Comparison of ENCODE assay signal across 9 cellular contexts in genomic region chr1:37596182-37596667, GRCh38. TPM values are rescaled to one million over a fixed set of nuclear protein-coding genes. Genes with fewer than 3 reads are reported as not detected.
DNase-seq lines count a peak whose midpoint lies in the region; ATAC-seq and TF ChIP-seq lines count a peak whose summit lies in the region.
"Had no signal": no experiment of that assay in that cellular context is flagged by ENCODE, and none has a peak within 500 bp of the region (broad histone marks: within the 10 kb centered on the region; RNA-seq: fewer than 3 reads in every experiment).

No MANE protein-coding gene starts in this region.

- H3K27me3 ChIP-seq in Caco-2 (replicated peaks; ENCODE audit: control insufficient read depth, insufficient read depth, low read length) (no peaks in the 10 kb centered on the region), OCI-LY1 (ENCODE audit: insufficient read depth, low read length) (no peaks in the 10 kb centered on the region), neuronal stem cell (ENCODE audit: control insufficient read depth in 3 of 3, insufficient read depth in 3 of 3, low read depth in 1 of 3, low read length in 3 of 3) (peaks cover 0 to 23% (median 0%) of the 10 kb centered on the region in 3 experiments)

- H4K8ac ChIP-seq in neuronal stem cell (ENCODE audit: low read depth, low read length) = no peak overlapping the region

- H3K4me1 Mint-ChIP-seq in Caco-2 (ENCODE audit: low read depth, unreplicated experiment) (no peaks in the 10 kb centered on the region), endothelial cell (ENCODE audit: unreplicated experiment) (peaks cover 15% of the 10 kb centered on the region)

- TF ChIP-seq CTCF in Caco-2 (IDR thresholded peaks at IDR 0.05; ENCODE audit: insufficient read depth in 1 of 2, low read depth in 1 of 2, low read length in 1 of 2, severe bottlenecking in 1 of 2, unreplicated experiment in 1 of 2) (no peak), OCI-LY1 (IDR thresholded peaks at IDR 0.05; ENCODE audit: low read length) (no peak), endothelial cell (IDR thresholded peaks at IDR 0.05; ENCODE audit: unreplicated experiment) (no peak)

- H3K23ac ChIP-seq in neuronal stem cell (ENCODE audit: low read depth, low read length, poor library complexity) = no peak overlapping the region

- 0 out of 2 replicates have a peak, but pooled peaks cover 6% of the 10 kb centered on the region for H3K4me1 ChIP-seq in Caco-2
- H3K4me1 ChIP-seq in OCI-LY1 (ENCODE audit: insufficient read depth, low read length, severe bottlenecking) = peaks cover 17% of the 10 kb centered on the region
- peaks cover 2 to 5% of the 10 kb centered on the region in 2 donors for H3K4me1 ChIP-seq in neuronal stem cell (ENCODE audit: control insufficient read depth in 2 of 2, insufficient read depth in 1 of 2, low read depth in 1 of 2, low read length in 2 of 2)

- no CpG with 5 or more reads among the region's 3 CpGs for WGBS in neuronal stem cell (ENCODE audit: extremely low coverage in 2 of 2, insufficient read length in 2 of 2, insufficient replicate concordance in 1 of 2), 2 donors

- H3K79me1 ChIP-seq in neuronal stem cell (ENCODE audit: low read depth, low read length) = peaks cover 5% of the 10 kb centered on the region

- H3K27ac Mint-ChIP-seq in Caco-2 (ENCODE audit: unreplicated experiment) (peak overlapping the region; percentile 100), endothelial cell (ENCODE audit: unreplicated experiment) (peak overlapping the region; percentile 99)

- H3K36me3 Mint-ChIP-seq in Caco-2 (ENCODE audit: insufficient read depth, unreplicated experiment) (peaks cover 24% of the 10 kb centered on the region), endothelial cell (ENCODE audit: low read depth, unreplicated experiment) (peaks cover 5% of the 10 kb centered on the region)

- no peak overlapping the region for H3K18ac ChIP-seq in neuronal stem cell (ENCODE audit: low read length)

- no peak overlapping the region for H2AFZ ChIP-seq in OCI-LY1 (ENCODE audit: low read length)
- H2AFZ ChIP-seq in neuronal stem cell (ENCODE audit: low read length) = peak overlapping the region; percentile 98

- H3K4me3 ChIP-seq in Caco-2 (ENCODE audit: low read depth, low read length) (peak overlapping the region; percentile 40), OCI-LY1 (ENCODE audit: low read depth, low read length, poor library complexity, severe bottlenecking) (peak overlapping the region; percentile 80), neuronal stem cell (ENCODE audit: low read length in 2 of 2) (peak overlapping the region in 1 of 2 donors; percentile 97)

- H3K36me3 ChIP-seq in Caco-2 (ENCODE audit: control insufficient read depth, insufficient read depth, low read length) = no peaks in the 10 kb centered on the region
- H3K36me3 ChIP-seq in OCI-LY1 (ENCODE audit: insufficient read depth, low read length) = peaks cover 28% of the 10 kb centered on the region
- peaks cover 6 to 30% of the 10 kb centered on the region in 2 donors for H3K36me3 ChIP-seq in neuronal stem cell (replicated peaks in 1 of 2; ENCODE audit: control insufficient read depth in 2 of 2, insufficient read depth in 2 of 2, low read length in 2 of 2)

- H2AK5ac ChIP-seq in neuronal stem cell (ENCODE audit: low read depth, low read length) = no peak overlapping the region

- H3K4me2 ChIP-seq in OCI-LY1 (ENCODE audit: low read length) = peak overlapping the region; percentile 84
- peak overlapping the region; percentile 88 for H3K4me2 ChIP-seq in neuronal stem cell (ENCODE audit: insufficient read depth, low read length, poor library complexity, severe bottlenecking)

- H3K27me3 Mint-ChIP-seq in Caco-2 (ENCODE audit: insufficient read depth, unreplicated experiment) (no peaks in the 10 kb centered on the region), endothelial cell (ENCODE audit: unreplicated experiment) (peaks cover 6% of the 10 kb centered on the region)

- H2BK12ac ChIP-seq in neuronal stem cell (ENCODE audit: low read length) = no peak overlapping the region

- no peaks in the 10 kb centered on the region for H3F3A ChIP-seq in OCI-LY1 (ENCODE audit: insufficient read depth, low read length)

- POLR2A ChIA-PET in Caco-2 (lab: Charles Lee) = interaction anchor here (1.0 to 1.4 kb wide), 2 partner anchors 16 to 94 kb away, joined by 3 to 4 read pairs; a partner anchor contains a TSS

- H4K91ac ChIP-seq in neuronal stem cell (ENCODE audit: low read depth, low read length, poor library complexity) = no peak overlapping the region

- H3K4ac ChIP-seq in neuronal stem cell (ENCODE audit: low read length) = no peak overlapping the region

- H3K9me3 Mint-ChIP-seq in Caco-2 (ENCODE audit: unreplicated experiment) (no peaks in the 10 kb centered on the region), endothelial cell (ENCODE audit: unreplicated experiment) (no peaks in the 10 kb centered on the region)

- no peaks in the 10 kb centered on the region for H3K9me3 ChIP-seq in Caco-2
- no peaks in the 10 kb centered on the region for H3K9me3 ChIP-seq in OCI-LY1 (ENCODE audit: low read length)
- no peaks in the 10 kb centered on the region for H3K9me3 ChIP-seq in neuronal stem cell (replicated peaks in 1 of 2; ENCODE audit: control insufficient read depth in 2 of 2, insufficient read depth in 1 of 2, low read depth in 1 of 2, low read length in 2 of 2)

- intact Hi-C loops in Caco-2 (cut with micrococcal nuclease; ENCODE audit: unreplicated experiment) = no loop called here

- no peaks in the 10 kb centered on the region for H3K9me2 ChIP-seq in OCI-LY1 (ENCODE audit: low read depth, low read length)

- H3K4me3 Mint-ChIP-seq in Caco-2 (ENCODE audit: unreplicated experiment) = peak overlapping the region; percentile 100
- peak overlapping the region; percentile 100 for H3K4me3 Mint-ChIP-seq in endothelial cell (ENCODE audit: unreplicated experiment)

- no peak for ATAC-seq in GM21717 (IDR thresholded peaks at IDR 0.05; ENCODE audit: unreplicated experiment)

- CTCF ChIA-PET in Caco-2 (lab: Charles Lee) = interaction anchor here (1.4 kb wide), 2 partner anchors 81 to 94 kb away, joined by 4 to 5 read pairs; partner anchors contain the start of gene MEAF6

- H2BK5ac ChIP-seq in neuronal stem cell (ENCODE audit: low read length) = no peak overlapping the region

- H2BK120ac ChIP-seq in neuronal stem cell (ENCODE audit: low read depth, low read length) = no peak overlapping the region

- H3K9ac ChIP-seq in OCI-LY1 (ENCODE audit: low read length) (peak overlapping the region; percentile 43), neuronal stem cell (ENCODE audit: low read depth, low read length, poor library complexity) (no peak overlapping the region)

- no peak overlapping the region for H3K14ac ChIP-seq in neuronal stem cell (ENCODE audit: low read length)

- no peak overlapping the region for H2BK15ac ChIP-seq in neuronal stem cell (ENCODE audit: low read length)

- BruUV-seq in Caco-2 (replicated peaks; lab: Mats Ljungman, UMichigan) = no TSS peak

- H3K79me2 ChIP-seq in OCI-LY1 (ENCODE audit: insufficient read depth, low read length) = peaks cover 32% of the 10 kb centered on the region

- H4K20me1 ChIP-seq in OCI-LY1 (ENCODE audit: insufficient read depth, low read length) = no peaks in the 10 kb centered on the region

- DNase-seq in Caco-2 (no peak), endothelial cell (ENCODE audit: low spot score) (no peak), neuronal stem cell (ENCODE audit: low spot score) (no peak), HuH-7 (ENCODE audit: low spot score) (no peak), NCI-H524 treated with DMSO at 0.1 percent for 48 hours (lab: John Stamatoyannopoulos, UW) (no peak)
- no peak for DNase-seq in activated CD4-positive, CD25-positive, alpha-beta regulatory T cell (lab: John Stamatoyannopoulos, UW)

- no peak overlapping the region for H3K27ac ChIP-seq in OCI-LY1 (ENCODE audit: low read depth, low read length, poor library complexity, severe bottlenecking)
- no peak overlapping the region for H3K27ac ChIP-seq in neuronal stem cell (replicated peaks; ENCODE audit: low read length)

RNA-seq across cellular contexts. Expression of gene GNL2, which starts 0.5 kb away (rescaled TPM):
- total RNA-seq in Caco-2 (2022) = 51.6 and 53.8 TPM in 2 replicates
- 38.9 TPM for total RNA-seq in endothelial cell (ENCODE audit: unreplicated experiment)
- 125 TPM for polyA plus RNA-seq in neuronal stem cell (2013, experiment 1 of 2)
- polyA plus RNA-seq in neuronal stem cell (2013, experiment 2 of 2) = 124 TPM

RNA-seq across cellular contexts. Expression of gene RSPO1, which starts 38.5 kb away (rescaled TPM):
- not detected in 2 replicates for total RNA-seq in Caco-2 (2022)
- total RNA-seq in endothelial cell (ENCODE audit: unreplicated experiment) = not detected
- polyA plus RNA-seq in neuronal stem cell (2013, experiment 1 of 2) = 1.4 TPM
- polyA plus RNA-seq in neuronal stem cell (2013, experiment 2 of 2) = 1.5 TPM
- total RNA-seq: dermis blood vessel endothelial cell had no signal

RNA-seq across cellular contexts. Expression of gene DNALI1, which starts 39.5 kb away (rescaled TPM):
- 0.21 and 0.27 TPM in 2 replicates for total RNA-seq in Caco-2 (2022)
- total RNA-seq in endothelial cell (ENCODE audit: unreplicated experiment) = 13.0 TPM
- 42.8 TPM for polyA plus RNA-seq in neuronal stem cell (2013, experiment 1 of 2)
- polyA plus RNA-seq in neuronal stem cell (2013, experiment 2 of 2) = 40.9 TPM

RNA-seq across cellular contexts. Expression of gene SNIP1, which starts 42.1 kb away (rescaled TPM):
- total RNA-seq in Caco-2 (2022) = 13.7 and 14.6 TPM in 2 replicates
- total RNA-seq in endothelial cell (ENCODE audit: unreplicated experiment) = 21.4 TPM
- 5.4 TPM for polyA plus RNA-seq in neuronal stem cell (2013, experiment 1 of 2)
- polyA plus RNA-seq in neuronal stem cell (2013, experiment 2 of 2) = 6.2 TPM

Comparison
In these comparisons a context has a peak if more than half of its experiments do, and no peak if none do; other contexts are left out.
1. RNA of gene DNALI1, which starts 39.5 kb away (total RNA-seq): 13.0 TPM in endothelial cell (single experiment); 0.21 to 0.27 TPM in Caco-2; every median in the first group is over 10 times any median in the second.